ENCODE assay signal across 8 cellular contexts in genomic region chr4:76758290-76758882, GRCh38.
DNase-seq lines count a peak whose midpoint lies in the region; ATAC-seq, FAIRE-seq and TF ChIP-seq lines count a peak whose summit lies in the region.

No MANE protein-coding gene starts in this region.

- H3K36me3 ChIP-seq in bronchial epithelial cell (ENCODE audit: control insufficient read depth, insufficient read depth, low read length): peaks cover 2% of the 10 kb centered on the region

- in situ Hi-C loops in GM13976 (cut with MboI; ENCODE audit: low sequenced_read_pairs, unreplicated experiment): no loop called here

- TF ChIP-seq CTCF in AG04449 (IDR thresholded peaks at IDR 0.05; ENCODE audit: insufficient read depth, low read length, missing control alignments) (peak; percentile 51), GM13976 (IDR thresholded peaks at IDR 0.05; ENCODE audit: borderline replicate concordance, control extremely low read depth, extremely low read depth, insufficient read depth, missing control alignments) (peak; percentile 31), bronchial epithelial cell (IDR thresholded peaks at IDR 0.05; ENCODE audit: insufficient read depth, low read length, severe bottlenecking) (peak; percentile 66)

- DNase-seq in AG04449 (ENCODE audit: low read depth, low spot score) (no peak), GM13976 (ENCODE audit: low spot score) (no peak), NCI-H2196 treated with DMSO at 0.1 percent for 48 hours (lab: John Stamatoyannopoulos, UW; ENCODE audit: unreplicated experiment) (peak; percentile 9), bronchial epithelial cell (ENCODE audit: low read depth) (peak; percentile 50), left lobe of liver (ENCODE audit: low spot score) (no peak), activated T-cell treated with anti-CD3 and anti-CD28 coated beads for 4 hours (no peak)
- DNase-seq in effector CD4-positive, alpha-beta T cell: no peak

- POLR2A ChIA-PET in AG04449 (lab: Yijun Ruan, JAX): interaction anchor here (1.6 kb wide), 1 partner anchor 190 kb away, joined by 6 read pairs; the partner anchor contains the start of gene SEPTIN11

- no peak for FAIRE-seq in bronchial epithelial cell (lab: Jason Lieb, UNC)

- peak; percentile 87 for ATAC-seq in left lobe of liver
- ATAC-seq in GM21360 (IDR thresholded peaks at IDR 0.05; ENCODE audit: unreplicated experiment): no peak

- no peak overlapping the region for H3K4me3 ChIP-seq in AG04449 (ENCODE audit: low read depth, low read length)
- no peak overlapping the region for H3K4me3 ChIP-seq in bronchial epithelial cell (ENCODE audit: low read depth, low read length)

- CTCF ChIA-PET in AG04449 (lab: Yijun Ruan, JAX): interaction anchor here (0.7 to 3.3 kb wide), 32 partner anchors 8 to 317 kb away, joined by 3 to 24 read pairs (median 4); no protein-coding TSS in a partner anchor

- H3K27me3 ChIP-seq in bronchial epithelial cell (ENCODE audit: control insufficient read depth, insufficient read depth, low read length): no peaks in the 10 kb centered on the region

Comparison
In these comparisons a context has a peak if more than half of its experiments do, and no peak if none do; other contexts are left out.
1. DNase-seq: peak in NCI-H2196 treated with DMSO at 0.1 percent for 48 hours (single experiment) and bronchial epithelial cell (single experiment); none in AG04449 (single experiment), GM13976 (single experiment), left lobe of liver (single experiment), effector CD4-positive, alpha-beta T cell (single experiment) and activated T-cell treated with anti-CD3 and anti-CD28 coated beads for 4 hours (single experiment).
2. Peak in every context shown above with its lines, with median percentiles within 50 percentile points of each other: CTCF ChIP-seq.